ENCODE assay signal across 1 cellular context in genomic region chr9:69093471-69094103, GRCh38.
TF ChIP-seq lines count a peak whose summit lies in the region.

No MANE protein-coding gene starts in this region.

TF ChIP-seq in HepG2, 621 proteins besides CTCF, POLR2A, EP300 and RAD21 (continued from another document):
- TF ChIP-seq, protein P1, sequence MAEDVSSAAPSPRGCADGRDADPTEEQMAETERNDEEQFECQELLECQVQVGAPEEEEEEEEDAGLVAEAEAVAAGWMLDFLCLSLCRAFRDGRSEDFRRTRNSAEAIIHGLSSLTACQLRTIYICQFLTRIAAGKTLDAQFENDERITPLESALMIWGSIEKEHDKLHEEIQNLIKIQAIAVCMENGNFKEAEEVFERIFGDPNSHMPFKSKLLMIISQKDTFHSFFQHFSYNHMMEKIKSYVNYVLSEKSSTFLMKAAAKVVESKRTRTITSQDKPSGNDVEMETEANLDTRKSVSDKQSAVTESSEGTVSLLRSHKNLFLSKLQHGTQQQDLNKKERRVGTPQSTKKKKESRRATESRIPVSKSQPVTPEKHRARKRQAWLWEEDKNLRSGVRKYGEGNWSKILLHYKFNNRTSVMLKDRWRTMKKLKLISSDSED (CRISPR knock-in tag; IDR thresholded peaks at IDR 0.05): no peak
- TF ChIP-seq U2AF2 (IDR thresholded peaks at IDR 0.05; ENCODE audit: low read depth, low read length) (no peak), ZNF761 (CRISPR knock-in tag; conservative IDR thresholded peaks at IDR 0.05) (no peak), ZNF737 (CRISPR knock-in tag; IDR thresholded peaks at IDR 0.05; ENCODE audit: borderline replicate concordance) (no peak), ZNF501 (CRISPR knock-in tag; IDR thresholded peaks at IDR 0.05) (0 out of 2 replicates have a peak, but pooled peaks have one; percentile 9), ZNF441 (CRISPR knock-in tag; IDR thresholded peaks at IDR 0.05; ENCODE audit: borderline replicate concordance) (peak; percentile 44; the same call in 1 of the 2 replicates), JDP2 (CRISPR knock-in tag; IDR thresholded peaks at IDR 0.05; ENCODE audit: borderline replicate concordance) (no peak), ZNF703 (CRISPR knock-in tag; IDR thresholded peaks at IDR 0.05; ENCODE audit: borderline replicate concordance) (no peak), FOXC1 (CRISPR knock-in tag; IDR thresholded peaks at IDR 0.05; ENCODE audit: borderline replicate concordance) (no peak), GTF3A (CRISPR knock-in tag; conservative IDR thresholded peaks at IDR 0.05) (no peak), CREM (IDR thresholded peaks at IDR 0.05) (no peak), CREM (CRISPR knock-in tag; IDR thresholded peaks at IDR 0.05) (no peak), SMARCC2 (IDR thresholded peaks at IDR 0.05) (no peak), ZNF12 (CRISPR knock-in tag; IDR thresholded peaks at IDR 0.05) (peak; percentile 85), HNRNPL (IDR thresholded peaks at IDR 0.05; ENCODE audit: low read depth, low read length) (no peak), RAD51 (IDR thresholded peaks at IDR 0.05; ENCODE audit: borderline replicate concordance) (no peak), MTF2 (CRISPR knock-in tag; IDR thresholded peaks at IDR 0.05; ENCODE audit: borderline replicate concordance) (no peak), SP140L (CRISPR knock-in tag; IDR thresholded peaks at IDR 0.05; ENCODE audit: borderline replicate concordance) (no peak), PHB2 (IDR thresholded peaks at IDR 0.05; ENCODE audit: partially characterized antibody) (no peak), ZNF431 (CRISPR knock-in tag; IDR thresholded peaks at IDR 0.05; ENCODE audit: borderline replicate concordance, low read depth) (no peak)
- TF ChIP-seq, protein P2, sequence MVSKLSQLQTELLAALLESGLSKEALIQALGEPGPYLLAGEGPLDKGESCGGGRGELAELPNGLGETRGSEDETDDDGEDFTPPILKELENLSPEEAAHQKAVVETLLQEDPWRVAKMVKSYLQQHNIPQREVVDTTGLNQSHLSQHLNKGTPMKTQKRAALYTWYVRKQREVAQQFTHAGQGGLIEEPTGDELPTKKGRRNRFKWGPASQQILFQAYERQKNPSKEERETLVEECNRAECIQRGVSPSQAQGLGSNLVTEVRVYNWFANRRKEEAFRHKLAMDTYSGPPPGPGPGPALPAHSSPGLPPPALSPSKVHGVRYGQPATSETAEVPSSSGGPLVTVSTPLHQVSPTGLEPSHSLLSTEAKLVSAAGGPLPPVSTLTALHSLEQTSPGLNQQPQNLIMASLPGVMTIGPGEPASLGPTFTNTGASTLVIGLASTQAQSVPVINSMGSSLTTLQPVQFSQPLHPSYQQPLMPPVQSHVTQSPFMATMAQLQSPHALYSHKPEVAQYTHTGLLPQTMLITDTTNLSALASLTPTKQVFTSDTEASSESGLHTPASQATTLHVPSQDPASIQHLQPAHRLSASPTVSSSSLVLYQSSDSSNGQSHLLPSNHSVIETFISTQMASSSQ (IDR thresholded peaks at IDR 0.05; ENCODE audit: low read depth): peak; percentile 57; the same call in 1 of the 2 replicates
- TF ChIP-seq, protein P2 (CRISPR knock-in tag; IDR thresholded peaks at IDR 0.05; ENCODE audit: borderline replicate concordance): no peak
- TF ChIP-seq, protein P3, sequence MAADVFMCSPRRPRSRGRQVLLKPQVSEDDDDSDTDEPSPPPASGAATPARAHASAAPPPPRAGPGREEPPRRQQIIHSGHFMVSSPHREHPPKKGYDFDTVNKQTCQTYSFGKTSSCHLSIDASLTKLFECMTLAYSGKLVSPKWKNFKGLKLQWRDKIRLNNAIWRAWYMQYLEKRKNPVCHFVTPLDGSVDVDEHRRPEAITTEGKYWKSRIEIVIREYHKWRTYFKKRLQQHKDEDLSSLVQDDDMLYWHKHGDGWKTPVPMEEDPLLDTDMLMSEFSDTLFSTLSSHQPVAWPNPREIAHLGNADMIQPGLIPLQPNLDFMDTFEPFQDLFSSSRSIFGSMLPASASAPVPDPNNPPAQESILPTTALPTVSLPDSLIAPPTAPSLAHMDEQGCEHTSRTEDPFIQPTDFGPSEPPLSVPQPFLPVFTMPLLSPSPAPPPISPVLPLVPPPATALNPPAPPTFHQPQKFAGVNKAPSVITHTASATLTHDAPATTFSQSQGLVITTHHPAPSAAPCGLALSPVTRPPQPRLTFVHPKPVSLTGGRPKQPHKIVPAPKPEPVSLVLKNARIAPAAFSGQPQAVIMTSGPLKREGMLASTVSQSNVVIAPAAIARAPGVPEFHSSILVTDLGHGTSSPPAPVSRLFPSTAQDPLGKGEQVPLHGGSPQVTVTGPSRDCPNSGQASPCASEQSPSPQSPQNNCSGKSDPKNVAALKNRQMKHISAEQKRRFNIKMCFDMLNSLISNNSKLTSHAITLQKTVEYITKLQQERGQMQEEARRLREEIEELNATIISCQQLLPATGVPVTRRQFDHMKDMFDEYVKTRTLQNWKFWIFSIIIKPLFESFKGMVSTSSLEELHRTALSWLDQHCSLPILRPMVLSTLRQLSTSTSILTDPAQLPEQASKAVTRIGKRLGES (CRISPR knock-in tag; IDR thresholded peaks at IDR 0.05; ENCODE audit: borderline replicate concordance): no peak
